In the genomic region with DNA sequence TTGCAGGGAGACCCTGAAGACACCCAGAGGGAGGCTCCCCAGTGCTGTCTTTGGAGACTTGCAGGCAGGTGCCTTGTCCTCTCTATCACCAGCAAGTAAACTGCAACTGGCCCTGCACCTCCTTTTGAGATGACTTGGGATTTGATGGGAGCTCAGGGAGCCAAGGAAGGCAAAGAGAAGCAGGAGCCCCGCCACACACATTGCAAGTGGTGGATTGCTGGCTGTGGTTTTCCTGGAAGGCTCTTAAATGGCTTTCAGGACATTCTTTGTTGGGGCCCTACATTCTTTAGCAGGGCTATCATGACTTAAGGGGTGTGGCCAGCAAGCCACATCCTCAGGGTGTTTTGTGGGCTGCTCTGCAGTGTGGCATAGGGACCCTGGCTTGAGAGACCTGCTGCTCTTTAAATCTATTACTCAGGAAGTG, we compare ENCODE assay signal across 8 cellular contexts. TPM values are rescaled to one million over a fixed set of nuclear protein-coding genes. Genes with fewer than 3 reads are reported as not detected.
A peak's percentile ranks its signal among the peaks of the same experiment; 100 is the strongest.
DNase-seq lines count a peak whose midpoint lies in the region; ATAC-seq lines count a peak whose summit lies in the region.

No MANE protein-coding gene starts in this region.

- in situ Hi-C loops in KBM-7 (cut with MboI; ENCODE audit: low pct_unique_long_range_greater_than_20kb, low sequenced_read_pairs), result no loop called here

- peaks cover 44% of the 10 kb centered on the region for H3K4me1 Mint-ChIP-seq in activated T-helper 1 cell treated with anti-CD3 and anti-CD28 coated beads, Interleukin-12 subunit alpha, Interleukin-12 subunit beta, Interleukin-2, Interleukin-4 antibody, amounts not matched to agents 30 ng/mL and 10 ng/mL and 1 ng/mL, durations not matched to agents 14 hours and 24 hours and 36 hours (ENCODE audit: low read depth)

- peak; percentile 27 for DNase-seq in NK-92 treated with Interleukin-12 subunit alpha and Interleukin-12 subunit beta, amount 100 ng/mL, for 24 hours (lab: John Stamatoyannopoulos, UW)
- DNase-seq in NK-92 (lab: John Stamatoyannopoulos, UW; ENCODE audit: unreplicated experiment), result no peak
- peak; percentile 78 for DNase-seq in KBM-7
- DNase-seq in activated T-helper 1 cell treated with anti-CD3 and anti-CD28 coated beads, Interleukin-12 subunit alpha, Interleukin-12 subunit beta, Interleukin-2, Interleukin-4 antibody, amounts not matched to agents 30 ng/mL and 10 ng/mL and 1 ng/mL, durations not matched to agents 14 hours and 24 hours and 36 hours (ENCODE audit: low spot score), result peak; percentile 30
- DNase-seq in left kidney (ENCODE audit: low read depth, low spot score), result peak; percentile 31
- no peak for DNase-seq in cortex of kidney (lab: John Stamatoyannopoulos, UW)
- no peak for DNase-seq in sciatic nerve (ENCODE audit: low spot score)
- no peak for DNase-seq in NAMALWA (ENCODE audit: low spot score)

- peaks cover 4% of the 10 kb centered on the region for H3K27me3 Mint-ChIP-seq in activated T-helper 1 cell treated with anti-CD3 and anti-CD28 coated beads, Interleukin-12 subunit alpha, Interleukin-12 subunit beta, Interleukin-2, Interleukin-4 antibody, amounts not matched to agents 30 ng/mL and 10 ng/mL and 1 ng/mL, durations not matched to agents 14 hours and 24 hours and 36 hours (ENCODE audit: insufficient read depth)

- ATAC-seq in sciatic nerve, result no peak

- no peak overlapping the region for H3K4me3 Mint-ChIP-seq in activated T-helper 1 cell treated with anti-CD3 and anti-CD28 coated beads, Interleukin-12 subunit alpha, Interleukin-12 subunit beta, Interleukin-2, Interleukin-4 antibody, amounts not matched to agents 30 ng/mL and 10 ng/mL and 1 ng/mL, durations not matched to agents 14 hours and 24 hours and 36 hours

- no peaks in the 10 kb centered on the region for H3K36me3 Mint-ChIP-seq in activated T-helper 1 cell treated with anti-CD3 and anti-CD28 coated beads, Interleukin-12 subunit alpha, Interleukin-12 subunit beta, Interleukin-2, Interleukin-4 antibody, amounts not matched to agents 30 ng/mL and 10 ng/mL and 1 ng/mL, durations not matched to agents 14 hours and 24 hours and 36 hours (ENCODE audit: low read depth)

- peaks cover 27% of the 10 kb centered on the region for H3K9me3 Mint-ChIP-seq in activated T-helper 1 cell treated with anti-CD3 and anti-CD28 coated beads, Interleukin-12 subunit alpha, Interleukin-12 subunit beta, Interleukin-2, Interleukin-4 antibody, amounts not matched to agents 30 ng/mL and 10 ng/mL and 1 ng/mL, durations not matched to agents 14 hours and 24 hours and 36 hours

- H3K27ac Mint-ChIP-seq in activated T-helper 1 cell treated with anti-CD3 and anti-CD28 coated beads, Interleukin-12 subunit alpha, Interleukin-12 subunit beta, Interleukin-2, Interleukin-4 antibody, amounts not matched to agents 30 ng/mL and 10 ng/mL and 1 ng/mL, durations not matched to agents 14 hours and 24 hours and 36 hours, result no peak overlapping the region

- intact Hi-C loops in activated T-helper 1 cell treated with anti-CD3 and anti-CD28 coated beads, Interleukin-12 subunit alpha, Interleukin-12 subunit beta, Interleukin-2, Interleukin-4 antibody, amounts not matched to agents 30 ng/mL and 10 ng/mL and 1 ng/mL, durations not matched to agents 14 hours and 24 hours and 36 hours (cut with micrococcal nuclease), result loop anchor here (5.0 kb wide), 1 partner anchor 314 kb away; no protein-coding TSS in a partner anchor
- intact Hi-C loops in sciatic nerve (cut with DNase I), result no loop called here

RNA-seq across cellular contexts. Expression of a gene that starts 39.9 kb away (rescaled TPM):
- 10.1 and 10.7 TPM in 2 replicates for total RNA-seq in activated T-helper 1 cell treated with anti-CD3 and anti-CD28 coated beads, Interleukin-12 subunit alpha, Interleukin-12 subunit beta, Interleukin-2, Interleukin-4 antibody, amounts not matched to agents 30 ng/mL and 10 ng/mL and 1 ng/mL, durations not matched to agents 14 hours and 24 hours and 36 hours
- 53.1 TPM for total RNA-seq in sciatic nerve

Comparison
In these comparisons a context has a peak if more than half of its experiments do, and no peak if none do; other contexts are left out.
1. DNase-seq: peak in NK-92 treated with Interleukin-12 subunit alpha and Interleukin-12 subunit beta, amount 100 ng/mL, for 24 hours (single experiment), KBM-7 (single experiment), activated T-helper 1 cell treated with anti-CD3 and anti-CD28 coated beads, Interleukin-12 subunit alpha, Interleukin-12 subunit beta, Interleukin-2, Interleukin-4 antibody, amounts not matched to agents 30 ng/mL and 10 ng/mL and 1 ng/mL, durations not matched to agents 14 hours and 24 hours and 36 hours (single experiment) and left kidney (single experiment); none in NK-92 (single experiment), cortex of kidney (single experiment), sciatic nerve (single experiment) and NAMALWA (single experiment).